ENCODE assay signal across 1 cellular context in the genomic region with DNA sequence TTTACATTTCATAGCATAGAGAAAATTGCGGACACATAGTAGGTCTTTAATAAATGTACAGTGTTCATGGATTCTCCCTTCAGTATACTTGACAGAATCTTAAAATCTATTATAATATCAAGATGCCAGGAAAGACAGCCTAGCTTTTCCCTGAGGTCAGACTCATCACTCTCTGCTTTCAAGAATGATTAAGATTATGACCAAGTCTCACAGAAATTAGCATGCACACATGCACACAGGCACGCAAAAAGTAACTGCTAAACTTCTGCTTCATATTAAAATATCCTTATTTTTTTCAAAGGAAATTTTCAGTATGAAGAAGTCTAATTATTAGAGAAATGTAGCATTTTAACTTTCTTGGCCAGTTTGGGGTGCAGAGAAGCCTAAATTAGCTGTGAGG.
TF ChIP-seq lines count a peak whose summit lies in the region.

No MANE protein-coding gene starts in this region.

TF ChIP-seq in A549, 52 proteins besides CTCF, POLR2A, EP300 and RAD21:
- no peak for TF ChIP-seq HEYL (CRISPR knock-in tag; IDR thresholded peaks at IDR 0.05)
- TF ChIP-seq, protein P1, sequence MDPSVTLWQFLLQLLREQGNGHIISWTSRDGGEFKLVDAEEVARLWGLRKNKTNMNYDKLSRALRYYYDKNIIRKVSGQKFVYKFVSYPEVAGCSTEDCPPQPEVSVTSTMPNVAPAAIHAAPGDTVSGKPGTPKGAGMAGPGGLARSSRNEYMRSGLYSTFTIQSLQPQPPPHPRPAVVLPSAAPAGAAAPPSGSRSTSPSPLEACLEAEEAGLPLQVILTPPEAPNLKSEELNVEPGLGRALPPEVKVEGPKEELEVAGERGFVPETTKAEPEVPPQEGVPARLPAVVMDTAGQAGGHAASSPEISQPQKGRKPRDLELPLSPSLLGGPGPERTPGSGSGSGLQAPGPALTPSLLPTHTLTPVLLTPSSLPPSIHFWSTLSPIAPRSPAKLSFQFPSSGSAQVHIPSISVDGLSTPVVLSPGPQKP (IDR thresholded peaks at IDR 0.05; ENCODE audit: low read depth, low read length), result no peak
- no peak for TF ChIP-seq PHF8 (IDR thresholded peaks at IDR 0.05; ENCODE audit: borderline replicate concordance, low read depth)
- no peak for TF ChIP-seq FOXS1 (CRISPR knock-in tag; IDR thresholded peaks at IDR 0.05)
- TF ChIP-seq CHD2 (IDR thresholded peaks at IDR 0.05; ENCODE audit: low read length, partially characterized antibody), result no peak
- no peak for TF ChIP-seq TFCP2L1 (CRISPR knock-in tag; IDR thresholded peaks at IDR 0.05)
- TF ChIP-seq ZFP36 (IDR thresholded peaks at IDR 0.05; ENCODE audit: borderline replicate concordance, partially characterized antibody), result no peak
- TF ChIP-seq CBX8 (IDR thresholded peaks at IDR 0.05), result no peak
- TF ChIP-seq SREBF2 (IDR thresholded peaks at IDR 0.05), result no peak
- TF ChIP-seq NPAS2 (CRISPR knock-in tag; IDR thresholded peaks at IDR 0.05; ENCODE audit: borderline replicate concordance), result no peak
- TF ChIP-seq ZNF302 (CRISPR knock-in tag; IDR thresholded peaks at IDR 0.05), result no peak
